Comparison of ENCODE assay signal across 26 cellular contexts in the genomic region with DNA sequence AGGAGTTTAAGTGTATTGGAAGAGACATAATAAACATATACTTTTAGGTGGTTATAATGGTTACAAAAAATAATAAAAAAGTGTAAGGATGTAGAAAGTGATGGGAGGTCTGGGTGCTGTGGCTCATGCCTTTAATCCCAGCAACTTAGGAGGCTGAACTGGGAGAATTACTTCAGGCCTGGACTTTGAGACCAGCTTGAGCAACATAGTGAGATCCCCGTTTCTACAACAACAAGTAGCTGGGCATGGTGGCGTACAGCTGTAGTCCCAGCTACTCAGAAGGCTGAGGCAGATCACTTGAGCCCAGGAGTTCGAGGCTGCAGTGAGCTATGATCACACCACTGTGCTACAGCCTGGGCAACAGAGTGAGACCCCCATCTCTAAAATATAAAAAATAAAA.
"Had no signal": no experiment of that assay in that cellular context is flagged by ENCODE, and none has a peak within 500 bp of the region (broad histone marks: within the 10 kb centered on the region; RNA-seq: fewer than 3 reads in every experiment).

No MANE protein-coding gene starts in this region.

- H3K36me3 ChIP-seq: ascending aorta, brain microvascular endothelial cell, esophagus squamous epithelium, gastroesophageal sphincter had no signal

- H3K9me3 ChIP-seq: ascending aorta, esophagus squamous epithelium, gastroesophageal sphincter had no signal

- H3K27ac Mint-ChIP-seq: activated CD4-positive, alpha-beta memory T cell treated with anti-CD3 and anti-CD28 coated beads, Interleukin-2, amount 10 ng/mL, durations not matched to agents 7 days and 5 days; activated CD4-positive, alpha-beta T cell treated with anti-CD3 and anti-CD28 coated beads, Interleukin-2, amount 10 ng/mL, durations not matched to agents 7 days and 5 days; activated naive CD4-positive, alpha-beta T cell treated with anti-CD3 and anti-CD28 coated beads, Interleukin-2, amount 10 ng/mL, durations not matched to agents 7 days and 5 days; activated naive CD4-positive, alpha-beta T cell treated with anti-CD3 and anti-CD28 coated beads, Interleukin-2, amount 50 U/mL, for 72 hours; activated naive CD8-positive, alpha-beta T cell treated with anti-CD3 and anti-CD28 coated beads, Interleukin-2, amount 10 ng/mL, durations not matched to agents 7 days and 5 days; activated T-cell treated with anti-CD3 and anti-CD28 coated beads, Interleukin-2, amount 50 U/mL, for 24 hours; activated T-cell treated with anti-CD3 and anti-CD28 coated beads, Interleukin-2, amount 50 U/mL, for 72 hours had no signal

- H3K9me3 Mint-ChIP-seq: activated CD4-positive, alpha-beta memory T cell treated with anti-CD3 and anti-CD28 coated beads, Interleukin-2, amount 10 ng/mL, durations not matched to agents 7 days and 5 days; activated CD4-positive, alpha-beta T cell treated with anti-CD3 and anti-CD28 coated beads, Interleukin-2, amount 10 ng/mL, durations not matched to agents 7 days and 5 days; activated naive CD4-positive, alpha-beta T cell treated with anti-CD3 and anti-CD28 coated beads, Interleukin-2, amount 10 ng/mL, durations not matched to agents 7 days and 5 days; activated naive CD4-positive, alpha-beta T cell treated with anti-CD3 and anti-CD28 coated beads, Interleukin-2, amount 50 U/mL, for 72 hours; activated naive CD8-positive, alpha-beta T cell treated with anti-CD3 and anti-CD28 coated beads, Interleukin-2, amount 10 ng/mL, durations not matched to agents 7 days and 5 days; activated T-cell treated with anti-CD3 and anti-CD28 coated beads, Interleukin-2, amount 50 U/mL, for 24 hours; activated T-cell treated with anti-CD3 and anti-CD28 coated beads, Interleukin-2, amount 50 U/mL, for 72 hours had no signal

- H3K4me1 Mint-ChIP-seq: activated CD4-positive, alpha-beta memory T cell treated with anti-CD3 and anti-CD28 coated beads, Interleukin-2, amount 10 ng/mL, durations not matched to agents 7 days and 5 days; activated naive CD4-positive, alpha-beta T cell treated with anti-CD3 and anti-CD28 coated beads, Interleukin-2, amount 10 ng/mL, durations not matched to agents 7 days and 5 days; activated naive CD8-positive, alpha-beta T cell treated with anti-CD3 and anti-CD28 coated beads, Interleukin-2, amount 10 ng/mL, durations not matched to agents 7 days and 5 days had no signal

- ATAC-seq: activated naive CD4-positive, alpha-beta T cell treated with anti-CD3 and anti-CD28 coated beads, Interleukin-2, amount 50 U/mL, for 72 hours; activated T-cell treated with anti-CD3 and anti-CD28 coated beads, Interleukin-2, amount 50 U/mL, for 72 hours; gastroesophageal sphincter had no signal

- H3K4me3 Mint-ChIP-seq: activated CD4-positive, alpha-beta memory T cell treated with anti-CD3 and anti-CD28 coated beads, Interleukin-2, amount 10 ng/mL, durations not matched to agents 7 days and 5 days; activated CD4-positive, alpha-beta T cell treated with anti-CD3 and anti-CD28 coated beads, Interleukin-2, amount 10 ng/mL, durations not matched to agents 7 days and 5 days; activated naive CD4-positive, alpha-beta T cell treated with anti-CD3 and anti-CD28 coated beads, Interleukin-2, amount 10 ng/mL, durations not matched to agents 7 days and 5 days; activated naive CD8-positive, alpha-beta T cell treated with anti-CD3 and anti-CD28 coated beads, Interleukin-2, amount 10 ng/mL, durations not matched to agents 7 days and 5 days; activated T-cell treated with anti-CD3 and anti-CD28 coated beads, Interleukin-2, amount 50 U/mL, for 24 hours; activated T-cell treated with anti-CD3 and anti-CD28 coated beads, Interleukin-2, amount 50 U/mL, for 72 hours had no signal

- H3K27me3 ChIP-seq: ascending aorta, brain microvascular endothelial cell, esophagus squamous epithelium, gastroesophageal sphincter had no signal

- DNase-seq: activated CD4-positive, alpha-beta memory T cell treated with anti-CD3 and anti-CD28 coated beads, Interleukin-2, amount 10 ng/mL, durations not matched to agents 7 days and 5 days; activated CD4-positive, alpha-beta T cell treated with anti-CD3 and anti-CD28 coated beads for 1 hour; activated CD4-positive, alpha-beta T cell treated with anti-CD3 and anti-CD28 coated beads for 4 hours; activated CD4-positive, alpha-beta T cell treated with anti-CD3 and anti-CD28 coated beads, Interleukin-2, amount 10 ng/mL, durations not matched to agents 7 days and 5 days; activated CD4-positive, alpha-beta T cell treated with anti-CD3 and anti-CD28 coated beads, Interleukin-2, amount 50 U/mL, for 4 hours; activated CD8-positive, alpha-beta memory T cell treated with anti-CD3 and anti-CD28 coated beads, Interleukin-2, amount 50 U/mL, for 48 hours; activated gamma-delta T cell; activated naive CD4-positive, alpha-beta T cell; activated naive CD4-positive, alpha-beta T cell treated with anti-CD3 and anti-CD28 coated beads, Interleukin-2, amount 10 ng/mL, durations not matched to agents 7 days and 5 days; activated naive CD8-positive, alpha-beta T cell treated with anti-CD3 and anti-CD28 coated beads, Interleukin-2, amount 10 ng/mL, durations not matched to agents 7 days and 5 days; activated T-cell treated with anti-CD3 and anti-CD28 coated beads for 4 hours; activated T-cell treated with anti-CD3 and anti-CD28 coated beads, Interleukin-2, amount 50 U/mL, for 24 hours; activated T-cell treated with anti-CD3 and anti-CD28 coated beads, Interleukin-2, amount 50 U/mL, for 72 hours; brain microvascular endothelial cell; caudate nucleus; cortex of kidney; dermis blood vessel endothelial cell; effector CD8-positive, alpha-beta T cell; esophagus squamous epithelium; SW 1271; T-helper 1 cell; T-helper 2 cell had no signal

- H3K27ac ChIP-seq: ascending aorta, brain microvascular endothelial cell, epithelial cell of prostate, esophagus squamous epithelium, gastroesophageal sphincter had no signal

- H3K4me3 ChIP-seq: ascending aorta, esophagus squamous epithelium, gastroesophageal sphincter had no signal

- H3K27me3 Mint-ChIP-seq: activated CD4-positive, alpha-beta memory T cell treated with anti-CD3 and anti-CD28 coated beads, Interleukin-2, amount 10 ng/mL, durations not matched to agents 7 days and 5 days; activated CD4-positive, alpha-beta T cell treated with anti-CD3 and anti-CD28 coated beads, Interleukin-2, amount 10 ng/mL, durations not matched to agents 7 days and 5 days; activated naive CD4-positive, alpha-beta T cell treated with anti-CD3 and anti-CD28 coated beads, Interleukin-2, amount 10 ng/mL, durations not matched to agents 7 days and 5 days; activated naive CD8-positive, alpha-beta T cell treated with anti-CD3 and anti-CD28 coated beads, Interleukin-2, amount 10 ng/mL, durations not matched to agents 7 days and 5 days; activated T-cell treated with anti-CD3 and anti-CD28 coated beads, Interleukin-2, amount 50 U/mL, for 24 hours had no signal
